In the genomic region with DNA sequence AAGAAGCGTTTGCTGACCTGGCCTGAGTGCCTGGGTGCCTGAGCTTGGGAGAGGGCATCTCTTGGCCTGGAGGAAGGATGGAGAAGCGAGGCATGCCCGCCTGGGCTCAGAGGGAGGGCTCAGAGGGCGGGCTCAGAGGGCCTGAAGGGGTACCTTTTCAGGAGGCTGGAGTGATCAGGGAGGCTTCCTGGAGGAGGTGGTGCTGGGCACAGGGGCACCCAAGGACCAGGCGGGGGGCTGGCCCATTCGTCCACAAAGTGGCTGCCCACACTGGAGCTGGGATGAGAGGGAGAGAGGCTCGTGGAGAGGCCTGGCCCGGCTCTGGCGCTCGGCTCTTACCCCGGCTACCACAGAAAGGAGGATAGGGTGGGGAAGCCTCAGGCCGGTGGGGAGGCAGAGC, we compare ENCODE assay signal across 20 cellular contexts. TPM values are rescaled to one million over a fixed set of nuclear protein-coding genes. Genes with fewer than 3 reads are reported as not detected.
DNase-seq lines count a peak whose midpoint lies in the region; ATAC-seq, FAIRE-seq and TF ChIP-seq lines count a peak whose summit lies in the region.
"Had no signal": no experiment of that assay in that cellular context is flagged by ENCODE, and none has a peak within 500 bp of the region (broad histone marks: within the 10 kb centered on the region; RNA-seq: fewer than 3 reads in every experiment).

No MANE protein-coding gene starts in this region.

- intact Hi-C loops in HepG2 (cut with micrococcal nuclease; ENCODE audit: unreplicated experiment), result no loop called here

- H3K4me1 ChIP-seq in SJCRH30, result peaks cover 74% of the 10 kb centered on the region
- H3K4me1 ChIP-seq in H1 (replicated peaks in 1 of 4; ENCODE audit: control insufficient read depth in 3 of 4, insufficient read depth in 4 of 4, low read length in 3 of 4), result peaks cover 0 to 17% (median 12%) of the 10 kb centered on the region in 4 experiments; a peak in 6 of 7 replicates
- H3K4me1 ChIP-seq in HepG2 (ENCODE audit: insufficient read depth, low read length), result no peaks in the 10 kb centered on the region
- H3K4me1 ChIP-seq: Caco-2 had no signal

- no peak overlapping the region for H2BK15ac ChIP-seq in H1 (ENCODE audit: low read length)

- 0 out of 2 replicates have a peak, but pooled peaks cover 3% of the 10 kb centered on the region for H3K23me2 ChIP-seq in H1 (ENCODE audit: low read depth, low read length)

- 93% methylated on average over 7 of the region's 12 CpGs; no CpG with 5 or more reads in 1 of the 2 experiments for WGBS in H1 (ENCODE audit: extremely low coverage in 1 of 2, insufficient coverage in 1 of 2, insufficient read length in 1 of 2, insufficient replicate concordance in 2 of 2, low coverage in 1 of 2, low lambda C conversion rate in 2 of 2, missing lambda C conversion rate in 1 of 2), 2 experiments
- 97% methylated on average over 6 of the region's 12 CpGs for WGBS in HepG2 (ENCODE audit: low lambda C conversion rate)

- FAIRE-seq in H1 (lab: Jason Lieb, UNC) (no peak), HepG2 (lab: Jason Lieb, UNC) (no peak), RCC 7860 (lab: Jason Lieb, UNC) (no peak)
- FAIRE-seq: A204.1, G401.6, GM12892 had no signal

- no peak for ATAC-seq in HepG2
- ATAC-seq in HG02623 (IDR thresholded peaks at IDR 0.05; ENCODE audit: unreplicated experiment), result no peak
- ATAC-seq: CD8-positive, alpha-beta T cell; HCT116 had no signal

- H3K4me3 ChIP-seq in SJCRH30 (peak overlapping the region; percentile 61), H1 (ENCODE audit: extremely low read depth in 1 of 4, insufficient read depth in 2 of 4, low read depth in 3 of 4, low read length in 4 of 4) (no peak overlapping the region), HepG2 (replicated peaks in 1 of 3; ENCODE audit: insufficient read depth in 1 of 3, low read depth in 2 of 3, low read length in 3 of 3) (no peak overlapping the region)
- H3K4me3 ChIP-seq: BLaER1, GM23248 had no signal

- H3K4ac ChIP-seq in H1 (replicated peaks; ENCODE audit: insufficient read length, low read depth, low read length), result no peak overlapping the region

- H2BK12ac ChIP-seq in H1 (ENCODE audit: low read depth, low read length), result no peak overlapping the region

- H2AK5ac ChIP-seq in H1 (ENCODE audit: low read depth, low read length), result no peak overlapping the region

- no peak for TF ChIP-seq RAD21 in H1 (IDR thresholded peaks at IDR 0.05 in 1 of 2, conservative IDR thresholded peaks at IDR 0.05 in 1 of 2; ENCODE audit: low read depth in 2 of 2, low read length in 2 of 2)
- no peak for TF ChIP-seq RAD21 in HepG2 (CRISPR knock-in tag; IDR thresholded peaks at IDR 0.05)

- no peak overlapping the region for H2BK5ac ChIP-seq in H1 (ENCODE audit: low read depth, low read length)

- BruUV-seq in HepG2 (replicated peaks; lab: Mats Ljungman, UMichigan), result no TSS peak

- POLR2A ChIA-PET in H1 (lab: Charles Lee; ENCODE audit: partially characterized antibody) (interaction anchor here (1.5 kb wide), 1 partner anchor 9 kb away, joined by 4 read pairs; no protein-coding TSS in a partner anchor), HepG2 (lab: Yijun Ruan, JAX) (no interaction called here)

- H3K18ac ChIP-seq in H1 (ENCODE audit: extremely low read depth, low read length), result no peak overlapping the region

- H3K79me1 ChIP-seq in H1 (ENCODE audit: low read depth, low read length), result no peaks in the 10 kb centered on the region; the same call in 1 of the 2 replicates

- H2BK20ac ChIP-seq in H1 (ENCODE audit: low read length), result no peak overlapping the region

- H3K4me2 ChIP-seq in H1 (ENCODE audit: insufficient read depth in 1 of 2, low read depth in 2 of 2, low read length in 2 of 2) (no peak overlapping the region), HepG2 (ENCODE audit: low read depth, low read length) (no peak overlapping the region)
- H3K4me2 ChIP-seq: BLaER1 had no signal

- H3K79me2 ChIP-seq in H1 (ENCODE audit: control insufficient read depth in 1 of 2, insufficient read depth in 2 of 2, low read length in 2 of 2), result no peaks in the 10 kb centered on the region
- no peaks in the 10 kb centered on the region for H3K79me2 ChIP-seq in HepG2 (ENCODE audit: insufficient read depth, low read length)

- no peak overlapping the region for H2BK120ac ChIP-seq in H1 (replicated peaks; ENCODE audit: low read depth, low read length)

- CTCF ChIA-PET in H1 (lab: Charles Lee; ENCODE audit: partially characterized antibody) (interaction anchor here (0.7 to 13.0 kb wide), 4 partner anchors 14 to 205 kb away, joined by 3 to 136 read pairs (median 4); no protein-coding TSS in a partner anchor), HepG2 (lab: Yijun Ruan, JAX; ENCODE audit: low intra/inter-chr PET ratio, low total read pairs) (no interaction called here)

- H2AFZ ChIP-seq in H1 (ENCODE audit: low read length) (no peak overlapping the region), HepG2 (ENCODE audit: low read length) (no peak overlapping the region)
- H2AFZ ChIP-seq: GM23248 had no signal

- H4K20me1 ChIP-seq in H1 (replicated peaks in 1 of 2; ENCODE audit: control insufficient read depth in 1 of 2, insufficient read depth in 2 of 2, low read length in 2 of 2) (peaks cover 2 to 3% of the 10 kb centered on the region in 2 experiments), HepG2 (ENCODE audit: insufficient read depth, low read length) (no peaks in the 10 kb centered on the region)

- H3K9me3 ChIP-seq in SJCRH30 (replicated peaks) (no peaks in the 10 kb centered on the region), H1 (ENCODE audit: insufficient read depth in 2 of 2, low read depth in 1 of 2, low read length in 1 of 2) (no peaks in the 10 kb centered on the region), HepG2 (ENCODE audit: low read length) (no peaks in the 10 kb centered on the region)
- H3K9me3 ChIP-seq: BLaER1, Caco-2 had no signal

- in situ Hi-C loops in HepG2 (cut with HindIII; ENCODE audit: extremely low pct_ligation_motif_present, low pct_unique_long_range_greater_than_20kb), result no loop called here

- TF ChIP-seq EP300 in H1 (IDR thresholded peaks at IDR 0.05; ENCODE audit: borderline replicate concordance in 1 of 2, low read depth in 2 of 2, low read length in 2 of 2), result no peak
- no peak for TF ChIP-seq EP300 in HepG2 (IDR thresholded peaks at IDR 0.05; ENCODE audit: low read depth in 2 of 2, low read length in 2 of 2)
- no peak for TF ChIP-seq EP300 in HepG2 (CRISPR knock-in tag; IDR thresholded peaks at IDR 0.05; ENCODE audit: borderline replicate concordance)

- H3K56ac ChIP-seq in H1 (replicated peaks; ENCODE audit: insufficient read length, low read depth, low read length), result no peak overlapping the region

- H3K36me3 ChIP-seq in SJCRH30 (peaks cover 26% of the 10 kb centered on the region), H1 (ENCODE audit: control insufficient read depth in 2 of 4, insufficient read depth in 4 of 4, low read length in 3 of 4) (peaks cover 0 to 17% (median 3%) of the 10 kb centered on the region in 4 experiments; a peak in 3 of 8 replicates), HepG2 (replicated peaks in 1 of 2; ENCODE audit: control insufficient read depth in 1 of 2, insufficient read depth in 2 of 2, low read length in 2 of 2) (no peaks in the 10 kb centered on the region)

- TF ChIP-seq CTCF in H1 (IDR thresholded peaks at IDR 0.05; ENCODE audit: control extremely low read depth in 1 of 3, insufficient read depth in 1 of 3, low read depth in 1 of 3, low read length in 3 of 3) (no peak), HepG2 (CRISPR knock-in tag; IDR thresholded peaks at IDR 0.05) (no peak)

- H4K91ac ChIP-seq in H1 (replicated peaks; ENCODE audit: insufficient read length, low read length), result peak overlapping the region; percentile 39

- no peak overlapping the region for H3K23ac ChIP-seq in H1 (ENCODE audit: insufficient read length)

- H3K9ac ChIP-seq in H1 (replicated peaks in 1 of 4; ENCODE audit: extremely low read depth in 1 of 4, low read depth in 3 of 4, low read length in 3 of 4) (no peak overlapping the region; a peak in 1 of 7 replicates), HepG2 (ENCODE audit: insufficient read depth, low read depth, low read length) (no peak overlapping the region)
- H3K9ac ChIP-seq: BLaER1, GM23248 had no signal

- H3K27ac ChIP-seq in SJCRH30 (peak overlapping the region; percentile 99), H1 (ENCODE audit: low read depth, low read length) (no peak overlapping the region), HepG2 (ENCODE audit: extremely low read length, insufficient read depth, low read length) (no peak overlapping the region)
- H3K27ac ChIP-seq: 22Rv1, BLaER1, C4-2B, GM23248 had no signal

- no peak overlapping the region for H3K14ac ChIP-seq in H1 (ENCODE audit: insufficient read length)

- H4K5ac ChIP-seq in H1 (ENCODE audit: insufficient read length, low read depth, low read length), result no peak overlapping the region

- H4K8ac ChIP-seq in H1 (ENCODE audit: extremely low read depth, insufficient read depth, low read length), result 0 out of 2 replicates have a peak overlapping the region, but pooled peaks have one; percentile 53

- H3K27me3 ChIP-seq in SJCRH30 (no peaks in the 10 kb centered on the region), H1 (replicated peaks in 1 of 4; ENCODE audit: control insufficient read depth in 3 of 4, extremely low read depth in 1 of 4, insufficient read depth in 3 of 4, low read length in 3 of 4) (no peaks in the 10 kb centered on the region), HepG2 (ENCODE audit: control insufficient read depth in 1 of 2, insufficient read depth in 2 of 2, low read length in 2 of 2) (no peaks in the 10 kb centered on the region)

- TF ChIP-seq POLR2A in H1 (IDR thresholded peaks at IDR 0.05; ENCODE audit: control extremely low read depth in 1 of 2, low read depth in 2 of 2, low read length in 2 of 2) (no peak), HepG2 (IDR thresholded peaks at IDR 0.05; ENCODE audit: insufficient read depth in 1 of 2, low read depth in 2 of 2, low read length in 2 of 2) (no peak)

- no peak for DNase-seq in SJCRH30
- no peak for DNase-seq in H1 (ENCODE audit: low read depth in 1 of 2, low spot score in 2 of 2)
- no peak for DNase-seq in HepG2 (ENCODE audit: low spot score)
- DNase-seq in NOMO-1 treated with dmso at 0.1 percent for 144 hours (lab: John Stamatoyannopoulos, UW; ENCODE audit: unreplicated experiment), result no peak
- no peak for DNase-seq in RCC 7860 (ENCODE audit: low spot score)
- DNase-seq: Caco-2; CD4-positive, CD25-positive, alpha-beta regulatory T cell; CD8-positive, alpha-beta T cell; DMS153; DND-41; GM23248; H9 had no signal

RNA-seq across cellular contexts. Expression of a gene that starts 32.8 kb away (rescaled TPM):
- total RNA-seq in SJCRH30 (2014; rRNA removed; shearing (Covaris generic)), result 1,949 and 1,974 TPM in 2 replicates
- total RNA-seq in H1 (2021; fragmentation: NEBNext Ultra II Directional; extraction: Animal tissue kit (Norgen Biotek cat#: 25700)), result 108 and 116 TPM in 2 replicates
- polyA plus RNA-seq in H1 (2011; rRNA removed), result 296 and 298 TPM in 2 replicates
- 326 TPM for polyA plus RNA-seq in H1 (2011; cell fraction: cytosol; rRNA removed)
- 280 TPM for polyA plus RNA-seq in H1 (2011; cell fraction: nucleus; rRNA removed)
- 240 to 283 TPM (median 268 TPM) in 4 replicates for polyA plus RNA-seq in H1 (2012, experiment 1 of 2)
- 287 TPM for polyA plus RNA-seq in H1 (2012, experiment 2 of 2)
- 64.1 TPM for polyA plus RNA-seq in H1 (2013, experiment 1 of 2)
- polyA plus RNA-seq in H1 (2013, experiment 2 of 2), result 63.0 TPM
- polyA minus RNA-seq in H1 (2011; rRNA and poly(A)+ RNA removed), result 172 and 229 TPM in 2 replicates
- polyA minus RNA-seq in H1 (2011; cell fraction: cytosol; rRNA and poly(A)+ RNA removed), result 85.1 TPM
- 55.6 TPM for polyA minus RNA-seq in H1 (2011; cell fraction: nucleus; rRNA and poly(A)+ RNA removed)
- total RNA-seq in HepG2 (2016; rRNA removed; fragmentation: Illumina TruSeq; extraction: Trizol), result 77.6 and 89.0 TPM in 2 replicates
- 56.7 and 64.0 TPM in 2 replicates for total RNA-seq in HepG2 (2016; cell fraction: cytosol; rRNA removed; fragmentation: Illumina TruSeq; extraction: Trizol; ENCODE audit: low read depth)
- total RNA-seq in HepG2 (2016; cell fraction: insoluble cytoplasmic fraction; rRNA removed; fragmentation: Illumina TruSeq; extraction: Trizol), result 77.7 and 96.7 TPM in 2 replicates
- total RNA-seq in HepG2 (2016; cell fraction: membrane; rRNA removed; fragmentation: Illumina TruSeq; extraction: Trizol), result 80.8 and 82.9 TPM in 2 replicates
- total RNA-seq in HepG2 (2016; cell fraction: nucleus; rRNA removed; fragmentation: Illumina TruSeq; extraction: Trizol), result 36.6 and 39.7 TPM in 2 replicates
- 108 and 122 TPM in 2 replicates for polyA plus RNA-seq in HepG2 (2011; rRNA removed)
- polyA plus RNA-seq in HepG2 (2011; cell fraction: cytosol; rRNA removed), result 120 and 164 TPM in 2 replicates
- 48.7 and 65.0 TPM in 2 replicates for polyA plus RNA-seq in HepG2 (2011; cell fraction: nucleus; rRNA removed)
- polyA plus RNA-seq in HepG2 (2012), result 38.4 and 74.9 TPM in 2 replicates
- 90.2 and 91.5 TPM in 2 replicates for polyA plus RNA-seq in HepG2 (2016; cell fraction: cytosol; fragmentation: Illumina TruSeq; extraction: Trizol; ENCODE audit: low read depth)
- 134 and 144 TPM in 2 replicates for polyA plus RNA-seq in HepG2 (2016; cell fraction: insoluble cytoplasmic fraction; fragmentation: Illumina TruSeq; extraction: Trizol; ENCODE audit: low read depth)
- polyA plus RNA-seq in HepG2 (2016; cell fraction: membrane; fragmentation: Illumina TruSeq; extraction: Trizol; ENCODE audit: low read depth), result 100 and 111 TPM in 2 replicates
- polyA plus RNA-seq in HepG2 (2016; cell fraction: nucleus; fragmentation: Illumina TruSeq; extraction: Trizol; ENCODE audit: insufficient read depth, low read depth), result 76.1 and 84.6 TPM in 2 replicates
- polyA minus RNA-seq in HepG2 (2011; rRNA and poly(A)+ RNA removed; ENCODE audit: low replicate concordance), result 90.2 and 1,449 TPM in 2 replicates
- polyA minus RNA-seq in HepG2 (2011; cell fraction: cytosol; rRNA and poly(A)+ RNA removed), result 49.5 and 53.8 TPM in 2 replicates
- polyA minus RNA-seq in HepG2 (2011; cell fraction: nucleus; rRNA and poly(A)+ RNA removed), result 17.1 and 17.7 TPM in 2 replicates
- total RNA-seq: CD4-positive, CD25-positive, alpha-beta regulatory T cell; CD8-positive, alpha-beta T cell had no signal
- polyA plus RNA-seq: CD4-positive, CD25-positive, alpha-beta regulatory T cell had no signal

Comparison
In these comparisons a context has a peak if more than half of its experiments do, and no peak if none do; other contexts are left out.
1. RNA of a gene that starts 32.8 kb away (total RNA-seq): 1,949 to 1,974 TPM in SJCRH30; 108 to 116 TPM in H1 and 36.6 to 96.7 TPM in HepG2; every median in the first group is over 10 times any median in the second.